Comparison of ENCODE assay signal across 10 cellular contexts in genomic region chr11:118606157-118606843, GRCh38. TPM values are rescaled to one million over a fixed set of nuclear protein-coding genes. Genes with fewer than 3 reads are reported as not detected.
DNase-seq lines count a peak whose midpoint lies in the region; ATAC-seq, FAIRE-seq and TF ChIP-seq lines count a peak whose summit lies in the region.
"Had no signal": no experiment of that assay in that cellular context is flagged by ENCODE, and none has a peak within 500 bp of the region (broad histone marks: within the 10 kb centered on the region; RNA-seq: fewer than 3 reads in every experiment).

No MANE protein-coding gene starts in this region.

- H4K20me1 ChIP-seq in astrocyte (ENCODE audit: insufficient read depth, low read length), result peaks cover 22% of the 10 kb centered on the region

- peaks cover 29% of the 10 kb centered on the region for H3K79me2 ChIP-seq in astrocyte (ENCODE audit: insufficient read depth, low read length)

- peaks cover 22% of the 10 kb centered on the region for H3K36me3 Mint-ChIP-seq in Calu3 (ENCODE audit: insufficient read depth, unreplicated experiment)
- peaks cover 17% of the 10 kb centered on the region for H3K36me3 Mint-ChIP-seq in astrocyte (ENCODE audit: low read depth, unreplicated experiment)

- H3K9ac ChIP-seq in astrocyte (ENCODE audit: low read length), result peak overlapping the region; percentile 29
- H3K9ac ChIP-seq in skeletal muscle tissue (ENCODE audit: low read depth in 1 of 3, low read length in 3 of 3), result peak overlapping the region in 1 of 3 donors; percentile 57

- H3K27me3 ChIP-seq in astrocyte (ENCODE audit: insufficient read depth, low read length) (no peaks in the 10 kb centered on the region), kidney epithelial cell (ENCODE audit: control insufficient read depth, insufficient read depth, low read length) (no peaks in the 10 kb centered on the region), skeletal muscle tissue (ENCODE audit: control insufficient read depth in 3 of 3, insufficient read depth in 3 of 3, low read length in 3 of 3) (peaks cover 0 to 9% (median 0%) of the 10 kb centered on the region in 3 donors)

- no peak overlapping the region for H2AFZ ChIP-seq in astrocyte (ENCODE audit: low read depth, low read length)

- FAIRE-seq in astrocyte (lab: Jason Lieb, UNC), result no peak

- no peak overlapping the region for H3K4me3 ChIP-seq in astrocyte (ENCODE audit: insufficient read depth, low read depth, low read length)
- H3K4me3 ChIP-seq in kidney epithelial cell (ENCODE audit: low read depth, low read length), result peak overlapping the region; percentile 64
- peak overlapping the region in 2 of 3 donors; percentile 33 to 41 for H3K4me3 ChIP-seq in skeletal muscle tissue (ENCODE audit: low read length in 3 of 3)

- peak overlapping the region; percentile 56 for H3K4me2 ChIP-seq in astrocyte (ENCODE audit: low read length)

- ATAC-seq in GM21423 (IDR thresholded peaks at IDR 0.05; ENCODE audit: unreplicated experiment), result no peak
- ATAC-seq: Panc1 had no signal

- H3K27ac ChIP-seq in astrocyte (ENCODE audit: low read depth, low read length), result peak overlapping the region; percentile 47
- peak overlapping the region; percentile 66 for H3K27ac ChIP-seq in skeletal muscle tissue (ENCODE audit: low read depth, low read length)

- H3K9me3 ChIP-seq in astrocyte (ENCODE audit: insufficient read depth, low read depth, low read length) (no peaks in the 10 kb centered on the region), skeletal muscle tissue (ENCODE audit: control insufficient read depth in 3 of 3, low read length in 3 of 3) (no peaks in the 10 kb centered on the region)

- intact Hi-C loops in Calu3 (cut with micrococcal nuclease; ENCODE audit: unreplicated experiment), result loop anchor here (5.0 kb wide), 1 partner anchor 51 kb away; no protein-coding TSS in a partner anchor

- H3K36me3 ChIP-seq in astrocyte (ENCODE audit: insufficient read depth, low read length), result peaks cover 18% of the 10 kb centered on the region
- H3K36me3 ChIP-seq in kidney epithelial cell (ENCODE audit: control insufficient read depth, insufficient read depth, low read length), result peaks cover 1% of the 10 kb centered on the region
- H3K36me3 ChIP-seq in skeletal muscle tissue (ENCODE audit: control insufficient read depth in 3 of 3, insufficient read depth in 3 of 3, low read length in 3 of 3), result peaks cover 10 to 12% (median 11%) of the 10 kb centered on the region in 3 donors

- BruUV-seq in Calu3 (replicated peaks; lab: Mats Ljungman, UMichigan), result no TSS peak

- no peaks in the 10 kb centered on the region for H3K9me3 Mint-ChIP-seq in Calu3 (ENCODE audit: low read depth, unreplicated experiment)
- no peaks in the 10 kb centered on the region for H3K9me3 Mint-ChIP-seq in astrocyte (ENCODE audit: unreplicated experiment)
- H3K9me3 Mint-ChIP-seq: IgD-negative memory B cell had no signal

- H3K27ac Mint-ChIP-seq in Calu3 (ENCODE audit: unreplicated experiment), result no peak overlapping the region
- H3K27ac Mint-ChIP-seq in astrocyte (ENCODE audit: unreplicated experiment), result peak overlapping the region; percentile 90

- TF ChIP-seq CTCF in Calu3 (IDR thresholded peaks at IDR 0.05; ENCODE audit: unreplicated experiment) (no peak), astrocyte (IDR thresholded peaks at IDR 0.05; ENCODE audit: insufficient read depth, low read depth, low read length) (no peak), kidney epithelial cell (IDR thresholded peaks at IDR 0.05; ENCODE audit: insufficient read depth, low read length, poor library complexity, severe bottlenecking) (no peak)

- DNase-seq in Calu3, result no peak
- DNase-seq in astrocyte (ENCODE audit: low read depth), result no peak
- DNase-seq in kidney epithelial cell (ENCODE audit: low read depth), result no peak
- DNase-seq in activated effector memory CD4-positive, alpha-beta T cell treated with Interleukin-2 at 50 U/mL for 16 hours, result no peak
- DNase-seq in NCI-H1436 (lab: John Stamatoyannopoulos, UW), result no peak
- DNase-seq in SIG-M5 treated with dmso at 0.1 percent for 504 hours (lab: John Stamatoyannopoulos, UW; ENCODE audit: unreplicated experiment), result no peak

- CTCF ChIA-PET in Calu3 (lab: Charles Lee), result interaction anchor here (0.5 to 1.3 kb wide), 3 partner anchors 14 to 53 kb away, joined by 3 to 5 read pairs (median 4); no protein-coding TSS in a partner anchor

- H3K4me3 Mint-ChIP-seq in Calu3 (ENCODE audit: low read depth, unreplicated experiment) (peak overlapping the region; percentile 78), astrocyte (ENCODE audit: unreplicated experiment) (peak overlapping the region; percentile 83)

- peaks cover 32% of the 10 kb centered on the region for H3K4me1 Mint-ChIP-seq in Calu3 (ENCODE audit: low read depth, unreplicated experiment)
- H3K4me1 Mint-ChIP-seq in astrocyte (ENCODE audit: low read depth, unreplicated experiment), result peaks cover 45% of the 10 kb centered on the region

- peaks cover 31% of the 10 kb centered on the region for H3K27me3 Mint-ChIP-seq in Calu3 (ENCODE audit: unreplicated experiment)
- H3K27me3 Mint-ChIP-seq in astrocyte (ENCODE audit: low read depth, unreplicated experiment), result no peaks in the 10 kb centered on the region

- H3K4me1 ChIP-seq in astrocyte (ENCODE audit: insufficient read depth, low read length), result peaks cover 52% of the 10 kb centered on the region
- H3K4me1 ChIP-seq in skeletal muscle tissue (ENCODE audit: control insufficient read depth in 3 of 3, insufficient read depth in 3 of 3, low read length in 3 of 3), result peaks cover 24 to 37% (median 36%) of the 10 kb centered on the region in 3 donors

RNA-seq across cellular contexts. Expression of gene PHLDB1, which starts 1.1 kb away (rescaled TPM):
- total RNA-seq in Calu3 (2022) (30.3 and 37.1 TPM in 2 replicates), astrocyte (179 and 194 TPM in 2 replicates), kidney epithelial cell (99.0 and 107 TPM in 2 replicates), skeletal muscle tissue (54.8 TPM)

RNA-seq across cellular contexts. Expression of gene ARCN1, which starts 34.1 kb away (rescaled TPM):
- total RNA-seq in Calu3 (2022) (77.8 and 83.8 TPM in 2 replicates), astrocyte (255 and 289 TPM in 2 replicates), kidney epithelial cell (122 and 127 TPM in 2 replicates), skeletal muscle tissue (61.1 TPM)

RNA-seq across cellular contexts. Expression of gene IFT46, which starts 40.6 kb away (rescaled TPM):
- total RNA-seq in Calu3 (2022) (8.3 and 9.1 TPM in 2 replicates), astrocyte (14.0 and 16.5 TPM in 2 replicates), kidney epithelial cell (28.9 and 30.1 TPM in 2 replicates), skeletal muscle tissue (26.6 TPM)
